Comparison of ENCODE assay signal across 13 cellular contexts in the genomic region with DNA sequence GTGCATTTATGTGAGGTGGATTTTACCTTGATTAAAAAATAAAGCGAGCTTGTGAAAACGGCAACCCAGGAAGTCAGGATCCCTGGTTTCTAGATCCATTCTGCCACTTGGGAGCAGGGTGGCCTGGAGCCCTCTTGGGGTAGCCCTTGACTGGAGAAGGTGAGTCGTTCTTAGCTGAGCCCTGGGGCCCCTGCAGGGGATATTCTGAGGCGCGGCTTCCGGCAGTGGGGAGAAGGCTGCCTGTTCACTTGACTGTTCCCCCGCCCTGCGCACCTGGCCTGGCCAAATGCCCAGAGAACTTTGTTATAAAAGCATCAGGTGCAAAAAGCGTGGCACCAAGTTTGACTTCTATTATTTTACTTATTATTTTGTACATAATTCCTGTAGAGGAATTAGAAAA.
DNase-seq lines count a peak whose midpoint lies in the region; ATAC-seq, FAIRE-seq and TF ChIP-seq lines count a peak whose summit lies in the region.
"Had no signal": no experiment of that assay in that cellular context is flagged by ENCODE, and none has a peak within 500 bp of the region (broad histone marks: within the 10 kb centered on the region; RNA-seq: fewer than 3 reads in every experiment).

No MANE protein-coding gene starts in this region.

- no peak overlapping the region for H3K4me2 ChIP-seq in hepatocyte
- H3K4me2 ChIP-seq: SK-N-SH had no signal

- H3K27me3 Mint-ChIP-seq in activated T-helper 2 cell treated with anti-CD3 and anti-CD28 coated beads, Interferon-gamma antibody, Interleukin-2, Interleukin-4, amounts not matched to agents 10 μg/mL and 5 μg/mL and 100 μg/mL, durations not matched to agents 14 hours and 24 hours and 36 hours (ENCODE audit: low read depth): peaks cover 2% of the 10 kb centered on the region

- no peak overlapping the region for H3K27ac Mint-ChIP-seq in activated T-helper 2 cell treated with anti-CD3 and anti-CD28 coated beads, Interferon-gamma antibody, Interleukin-2, Interleukin-4, amounts not matched to agents 10 μg/mL and 5 μg/mL and 100 μg/mL, durations not matched to agents 14 hours and 24 hours and 36 hours

- H3K9me2 ChIP-seq in hepatocyte (replicated peaks; ENCODE audit: insufficient read depth): no peaks in the 10 kb centered on the region
- H3K9me2 ChIP-seq: SK-N-SH had no signal

- peak in 1 of 6 experiments; percentile 16 for TF ChIP-seq CTCF in Peyer's patch (IDR thresholded peaks at IDR 0.05)
- no peak for TF ChIP-seq CTCF in kidney (IDR thresholded peaks at IDR 0.05; ENCODE audit: borderline replicate concordance, extremely low read depth, insufficient read depth)
- TF ChIP-seq CTCF in upper lobe of right lung (IDR thresholded peaks at IDR 0.05): no peak
- no peak for TF ChIP-seq CTCF in hepatocyte (IDR thresholded peaks at IDR 0.05; ENCODE audit: poor library complexity)

- no peaks in the 10 kb centered on the region for H3K79me2 ChIP-seq in hepatocyte

- no peaks in the 10 kb centered on the region for H3K36me3 Mint-ChIP-seq in activated T-helper 2 cell treated with anti-CD3 and anti-CD28 coated beads, Interferon-gamma antibody, Interleukin-2, Interleukin-4, amounts not matched to agents 10 μg/mL and 5 μg/mL and 100 μg/mL, durations not matched to agents 14 hours and 24 hours and 36 hours (ENCODE audit: low read depth)

- peak; percentile 91 for ATAC-seq in upper lobe of right lung
- ATAC-seq: HepG2 had no signal

- no peak overlapping the region for H3K9ac ChIP-seq in kidney (ENCODE audit: low read length in 2 of 2)
- H3K9ac ChIP-seq: SK-N-SH had no signal

- H3K4me3 ChIP-seq in Peyer's patch (no peak overlapping the region), kidney (ENCODE audit: low read length in 2 of 2) (no peak overlapping the region), upper lobe of right lung (no peak overlapping the region), hepatocyte (no peak overlapping the region)

- 81% methylated on average over 9 of the region's 9 CpGs for WGBS in hepatocyte (ENCODE audit: low lambda C conversion rate, missing lambda C conversion rate)

- H3K4me3 Mint-ChIP-seq in activated T-helper 2 cell treated with anti-CD3 and anti-CD28 coated beads, Interferon-gamma antibody, Interleukin-2, Interleukin-4, amounts not matched to agents 10 μg/mL and 5 μg/mL and 100 μg/mL, durations not matched to agents 14 hours and 24 hours and 36 hours (ENCODE audit: low read depth): no peak overlapping the region

- no peaks in the 10 kb centered on the region for H4K20me1 ChIP-seq in hepatocyte (ENCODE audit: insufficient read depth, poor library complexity, severe bottlenecking)

- H3K9me3 Mint-ChIP-seq in activated T-helper 2 cell treated with anti-CD3 and anti-CD28 coated beads, Interferon-gamma antibody, Interleukin-2, Interleukin-4, amounts not matched to agents 10 μg/mL and 5 μg/mL and 100 μg/mL, durations not matched to agents 14 hours and 24 hours and 36 hours: no peaks in the 10 kb centered on the region

- no peak for FAIRE-seq in kidney (lab: Jason Lieb, UNC)
- FAIRE-seq: colon, HepG2 had no signal

- H3K27me3 ChIP-seq in Peyer's patch: no peaks in the 10 kb centered on the region
- H3K27me3 ChIP-seq in upper lobe of right lung: no peaks in the 10 kb centered on the region
- H3K27me3 ChIP-seq in hepatocyte: no peaks in the 10 kb centered on the region

- H3K27ac ChIP-seq in Peyer's patch (no peak overlapping the region), kidney (ENCODE audit: low read depth in 2 of 2, low read length in 2 of 2) (no peak overlapping the region), upper lobe of right lung (no peak overlapping the region), hepatocyte (no peak overlapping the region)

- no peaks in the 10 kb centered on the region for H3K4me1 Mint-ChIP-seq in activated T-helper 2 cell treated with anti-CD3 and anti-CD28 coated beads, Interferon-gamma antibody, Interleukin-2, Interleukin-4, amounts not matched to agents 10 μg/mL and 5 μg/mL and 100 μg/mL, durations not matched to agents 14 hours and 24 hours and 36 hours (ENCODE audit: low read depth)

- intact Hi-C loops in kidney (cut with DNase I) (no loop called here), upper lobe of right lung (cut with DNase I) (no loop called here)
- intact Hi-C loops in activated T-helper 2 cell treated with anti-CD3 and anti-CD28 coated beads, Interferon-gamma antibody, Interleukin-2, Interleukin-4, amounts not matched to agents 10 μg/mL and 5 μg/mL and 100 μg/mL, durations not matched to agents 14 hours and 24 hours and 36 hours (cut with micrococcal nuclease): no loop called here

- H3K4me1 ChIP-seq in Peyer's patch: no peaks in the 10 kb centered on the region
- no peaks in the 10 kb centered on the region for H3K4me1 ChIP-seq in kidney (ENCODE audit: control insufficient read depth in 1 of 2, insufficient read depth in 1 of 2, low read depth in 1 of 2, low read length in 2 of 2)
- no peaks in the 10 kb centered on the region for H3K4me1 ChIP-seq in upper lobe of right lung
- peaks cover 7% of the 10 kb centered on the region for H3K4me1 ChIP-seq in hepatocyte (ENCODE audit: insufficient read depth)

- no peak overlapping the region for H2AFZ ChIP-seq in hepatocyte

- H3K36me3 ChIP-seq in Peyer's patch (no peaks in the 10 kb centered on the region), kidney (ENCODE audit: control insufficient read depth in 1 of 2, insufficient read depth in 2 of 2, low read length in 2 of 2) (no peaks in the 10 kb centered on the region), upper lobe of right lung (no peaks in the 10 kb centered on the region), hepatocyte (replicated peaks; ENCODE audit: insufficient read depth, low read depth) (no peaks in the 10 kb centered on the region)

- no peaks in the 10 kb centered on the region for H3K9me3 ChIP-seq in Peyer's patch
- no peaks in the 10 kb centered on the region for H3K9me3 ChIP-seq in kidney (ENCODE audit: control insufficient read depth in 1 of 2, low read length in 2 of 2)
- H3K9me3 ChIP-seq in upper lobe of right lung: no peaks in the 10 kb centered on the region
- no peaks in the 10 kb centered on the region for H3K9me3 ChIP-seq in hepatocyte (ENCODE audit: low read depth)
- H3K9me3 ChIP-seq: SK-N-SH had no signal

- TF ChIP-seq POLR2A in Peyer's patch (IDR thresholded peaks at IDR 0.05): no peak

- peak; percentile 39 for DNase-seq in activated effector memory CD4-positive, alpha-beta T cell treated with anti-CD3 and anti-CD28 coated beads, Interleukin-2, amount 50 U/mL, for 16 hours
- no peak for DNase-seq in activated effector memory CD4-positive, alpha-beta T cell treated with Interleukin-2 at 50 U/mL for 16 hours
- DNase-seq in Peyer's patch: peak in 2 of 3 donors; percentile 77 to 78
- peak; percentile 74 for DNase-seq in kidney
- DNase-seq in upper lobe of right lung: peak; percentile 90
- DNase-seq in AG08396 (ENCODE audit: low spot score): no peak
- no peak for DNase-seq in activated T-helper 2 cell treated with anti-CD3 and anti-CD28 coated beads, Interferon-gamma antibody, Interleukin-2, Interleukin-4, amounts not matched to agents 10 μg/mL and 5 μg/mL and 100 μg/mL, durations not matched to agents 14 hours and 24 hours and 36 hours (ENCODE audit: low spot score)
- no peak for DNase-seq in hepatocyte (ENCODE audit: low spot score)
- DNase-seq: ACHN; NK-92 treated with Interleukin-12 subunit alpha and Interleukin-12 subunit beta, amount 100 ng/mL, for 24 hours; SK-N-SH had no signal

Comparison
In these comparisons a context has a peak if more than half of its experiments do, and no peak if none do; other contexts are left out.
1. DNase-seq: peak in activated effector memory CD4-positive, alpha-beta T cell treated with anti-CD3 and anti-CD28 coated beads, Interleukin-2, amount 50 U/mL, for 16 hours (single experiment), Peyer's patch (2 of 3), kidney (single experiment) and upper lobe of right lung (single experiment); none in activated effector memory CD4-positive, alpha-beta T cell treated with Interleukin-2 at 50 U/mL for 16 hours (single experiment), AG08396 (single experiment), activated T-helper 2 cell treated with anti-CD3 and anti-CD28 coated beads, Interferon-gamma antibody, Interleukin-2, Interleukin-4, amounts not matched to agents 10 μg/mL and 5 μg/mL and 100 μg/mL, durations not matched to agents 14 hours and 24 hours and 36 hours (single experiment) and hepatocyte (single experiment).